ENCODE assay signal across 32 cellular contexts in genomic region chr10:63536678-63537077, GRCh38.
"Had no signal": no experiment of that assay in that cellular context is flagged by ENCODE, and none has a peak within 500 bp of the region (broad histone marks: within the 10 kb centered on the region; RNA-seq: fewer than 3 reads in every experiment).

No MANE protein-coding gene starts in this region.

- H3K4me1 Mint-ChIP-seq: central memory CD8-positive, alpha-beta T cell; endodermal cell had no signal

- ATAC-seq: activated T-cell treated with anti-CD3 and anti-CD28 coated beads, Interleukin-2, amount 50 U/mL, for 4 hours; activated T-helper 17 cell treated with anti-CD3 and anti-CD28 coated beads, Interleukin-2, amount 50 U/mL, for 72 hours; gastrocnemius medialis; heart right ventricle; T-cell had no signal

- DNase-seq: activated CD4-positive, alpha-beta memory T cell treated with anti-CD3 and anti-CD28 coated beads, Interleukin-2, amount 10 ng/mL, durations not matched to agents 7 days and 5 days; activated CD4-positive, alpha-beta T cell treated with anti-CD3 and anti-CD28 coated beads for 1 hour; activated CD4-positive, alpha-beta T cell treated with anti-CD3 and anti-CD28 coated beads for 4 hours; activated CD4-positive, alpha-beta T cell treated with anti-CD3 and anti-CD28 coated beads, Interleukin-2, amount 10 ng/mL, durations not matched to agents 7 days and 5 days; activated CD4-positive, alpha-beta T cell treated with anti-CD3 and anti-CD28 coated beads, Interleukin-2, amount 50 U/mL, for 4 hours; activated CD4-positive, CD25-positive, alpha-beta regulatory T cell; activated effector memory CD4-positive, alpha-beta T cell treated with Interleukin-2 at 50 U/mL for 16 hours; activated gamma-delta T cell treated with Interleukin-2 at 50 U/mL for 16 hours; activated naive CD4-positive, alpha-beta T cell treated with anti-CD3 and anti-CD28 coated beads, Interleukin-2, amount 50 U/mL, for 16 hours; activated naive CD4-positive, alpha-beta T cell treated with Interleukin-2 at 50 U/mL for 16 hours; activated T-cell treated with anti-CD3 and anti-CD28 coated beads, Interleukin-2, amount 50 U/mL, for 4 hours; amniotic stem cell; anterior cingulate cortex; brain microvascular endothelial cell; dorsolateral prefrontal cortex; effector memory CD4-positive, alpha-beta T cell; endodermal cell; gastrocnemius medialis; heart right ventricle; T-cell; T1000 had no signal

- H3K27me3 ChIP-seq: brain microvascular endothelial cell, dorsolateral prefrontal cortex, esophagus muscularis mucosa, foreskin keratinocyte, gastrocnemius medialis, heart right ventricle had no signal

- H3K4me3 ChIP-seq: coronary artery, dorsolateral prefrontal cortex, esophagus muscularis mucosa, gastrocnemius medialis, heart right ventricle had no signal

- H3K27ac ChIP-seq: brain microvascular endothelial cell, coronary artery, esophagus muscularis mucosa, foreskin keratinocyte, heart right ventricle had no signal

- FAIRE-seq: astrocyte, bronchial epithelial cell had no signal

- H3K27ac Mint-ChIP-seq: activated CD4-positive, alpha-beta memory T cell treated with anti-CD3 and anti-CD28 coated beads, Interleukin-2, amount 10 ng/mL, durations not matched to agents 7 days and 5 days; activated CD4-positive, alpha-beta T cell treated with anti-CD3 and anti-CD28 coated beads, Interleukin-2, amount 10 ng/mL, durations not matched to agents 7 days and 5 days; activated naive CD8-positive, alpha-beta T cell; dendritic cell treated with granulocyte-macrophage colony-stimulating factor and Interleukin-4, amounts not matched to agents 40 ng/mL and 50 ng/mL, for 4 days; endodermal cell; T-cell; T-helper 1 cell treated with Interleukin-12 subunit alpha and Interleukin-12 subunit beta and Interleukin-4 antibody, amounts not matched to agents 30 μg/mL and 1 μg/mL, for 36 hours; T-helper 2 cell treated with Interferon-gamma antibody and Interleukin-4, amounts not matched to agents 5 μg/mL and 100 μg/mL, for 36 hours had no signal

- H3K9me3 Mint-ChIP-seq: activated CD4-positive, alpha-beta memory T cell treated with anti-CD3 and anti-CD28 coated beads, Interleukin-2, amount 10 ng/mL, durations not matched to agents 7 days and 5 days; activated CD4-positive, alpha-beta T cell treated with anti-CD3 and anti-CD28 coated beads, Interleukin-2, amount 10 ng/mL, durations not matched to agents 7 days and 5 days; activated T-cell treated with anti-CD3 and anti-CD28 coated beads, Interleukin-2, amount 50 U/mL, for 4 hours; activated T-helper 17 cell treated with anti-CD3 and anti-CD28 coated beads, Interleukin-2, amount 50 U/mL, for 72 hours; central memory CD8-positive, alpha-beta T cell; dendritic cell treated with granulocyte-macrophage colony-stimulating factor and Interleukin-4, amounts not matched to agents 40 ng/mL and 50 ng/mL, for 4 days; endodermal cell; T-cell; T-helper 1 cell treated with Interleukin-12 subunit alpha and Interleukin-12 subunit beta and Interleukin-4 antibody, amounts not matched to agents 30 μg/mL and 1 μg/mL, for 36 hours; T-helper 2 cell treated with Interferon-gamma antibody and Interleukin-4, amounts not matched to agents 5 μg/mL and 100 μg/mL, for 36 hours had no signal

- H3K27me3 Mint-ChIP-seq: activated CD4-positive, alpha-beta memory T cell treated with anti-CD3 and anti-CD28 coated beads, Interleukin-2, amount 10 ng/mL, durations not matched to agents 7 days and 5 days; activated CD4-positive, alpha-beta T cell treated with anti-CD3 and anti-CD28 coated beads, Interleukin-2, amount 10 ng/mL, durations not matched to agents 7 days and 5 days; activated naive CD8-positive, alpha-beta T cell; activated T-helper 17 cell treated with anti-CD3 and anti-CD28 coated beads, Interleukin-2, amount 50 U/mL, for 72 hours; central memory CD8-positive, alpha-beta T cell; dendritic cell treated with granulocyte-macrophage colony-stimulating factor and Interleukin-4, amounts not matched to agents 40 ng/mL and 50 ng/mL, for 4 days; T-cell had no signal

- H3K4me3 Mint-ChIP-seq: activated CD4-positive, alpha-beta memory T cell treated with anti-CD3 and anti-CD28 coated beads, Interleukin-2, amount 10 ng/mL, durations not matched to agents 7 days and 5 days; activated CD4-positive, alpha-beta T cell treated with anti-CD3 and anti-CD28 coated beads, Interleukin-2, amount 10 ng/mL, durations not matched to agents 7 days and 5 days; activated naive CD8-positive, alpha-beta T cell; activated T-cell treated with anti-CD3 and anti-CD28 coated beads, Interleukin-2, amount 50 U/mL, for 4 hours; activated T-helper 17 cell treated with anti-CD3 and anti-CD28 coated beads, Interleukin-2, amount 50 U/mL, for 72 hours; central memory CD8-positive, alpha-beta T cell; dendritic cell treated with granulocyte-macrophage colony-stimulating factor and Interleukin-4, amounts not matched to agents 40 ng/mL and 50 ng/mL, for 4 days; endodermal cell; T-cell; T-helper 1 cell treated with Interleukin-12 subunit alpha and Interleukin-12 subunit beta and Interleukin-4 antibody, amounts not matched to agents 30 μg/mL and 1 μg/mL, for 36 hours; T-helper 2 cell treated with Interferon-gamma antibody and Interleukin-4, amounts not matched to agents 5 μg/mL and 100 μg/mL, for 36 hours had no signal

- H3K4me1 ChIP-seq: foreskin keratinocyte had no signal

- H3K9me3 ChIP-seq: esophagus muscularis mucosa, gastrocnemius medialis, heart right ventricle had no signal

- H3K36me3 ChIP-seq: brain microvascular endothelial cell, esophagus muscularis mucosa, gastrocnemius medialis, heart right ventricle had no signal

- H3K36me3 Mint-ChIP-seq: activated naive CD8-positive, alpha-beta T cell; T-cell had no signal
